In genomic region chrX:120450163-120450562, GRCh38 we compare ENCODE assay signal across 9 cellular contexts. TPM values are rescaled to one million over a fixed set of nuclear protein-coding genes. Genes with fewer than 3 reads are reported as not detected.
DNase-seq lines count a peak whose midpoint lies in the region; ATAC-seq and TF ChIP-seq lines count a peak whose summit lies in the region.
"Had no signal": no experiment of that assay in that cellular context is flagged by ENCODE, and none has a peak within 500 bp of the region (broad histone marks: within the 10 kb centered on the region; RNA-seq: fewer than 3 reads in every experiment).

No MANE protein-coding gene starts in this region.

- H3K9me3 ChIP-seq in gastrocnemius medialis, result no peaks in the 10 kb centered on the region
- no peaks in the 10 kb centered on the region for H3K9me3 ChIP-seq in effector memory CD4-positive, alpha-beta T cell (ENCODE audit: control insufficient read depth, low read length)

- in situ Hi-C loops in gastrocnemius medialis (cut with MboI; ENCODE audit: low sequenced_read_pairs in 4 of 4), result loop anchor here in 3 of 4 donors (10.0 to 25.0 kb wide), 3 partner anchors 85 to 213 kb away; partner anchors contain the start of gene ATP1B4 (in 2 of the 3)

- no peak overlapping the region for H3K4me3 ChIP-seq in gastrocnemius medialis
- no peak overlapping the region for H3K4me3 ChIP-seq in effector memory CD4-positive, alpha-beta T cell (ENCODE audit: insufficient read depth, low read depth, low read length, poor library complexity, severe bottlenecking)

- DNase-seq in NOMO-1 treated with DMSO at 0.1 percent for 48 hours (lab: John Stamatoyannopoulos, UW; ENCODE audit: unreplicated experiment), result peak; percentile 50
- no peak for DNase-seq in NOMO-1 treated with dmso at 0.1 percent for 144 hours (lab: John Stamatoyannopoulos, UW; ENCODE audit: unreplicated experiment)
- peak; percentile 29 for DNase-seq in NAMALWA (ENCODE audit: low spot score)
- DNase-seq in dermis blood vessel endothelial cell, result peak; percentile 22
- DNase-seq in gastrocnemius medialis, result no peak
- no peak for DNase-seq in effector memory CD4-positive, alpha-beta T cell
- no peak for DNase-seq in effector memory CD8-positive, alpha-beta T cell
- DNase-seq in NCI-H1092 treated with DMSO at 0.1 percent for 48 hours (lab: John Stamatoyannopoulos, UW), result no peak
- DNase-seq: SHP77 treated with DMSO at 0.1 percent for 48 hours had no signal

- H3K27me3 Mint-ChIP-seq in effector memory CD8-positive, alpha-beta T cell, result no peaks in the 10 kb centered on the region

- peaks cover 0 to 23% of the 10 kb centered on the region in 2 donors for H3K36me3 ChIP-seq in gastrocnemius medialis
- H3K36me3 ChIP-seq in effector memory CD4-positive, alpha-beta T cell (ENCODE audit: control insufficient read depth, insufficient read depth, low read length), result peaks cover 18% of the 10 kb centered on the region

- H3K36me3 Mint-ChIP-seq in effector memory CD8-positive, alpha-beta T cell (ENCODE audit: insufficient read depth), result peaks cover 37% of the 10 kb centered on the region

- peaks cover 0 to 4% of the 10 kb centered on the region in 2 donors for H3K4me1 Mint-ChIP-seq in effector memory CD8-positive, alpha-beta T cell (ENCODE audit: low read depth in 2 of 2)

- no peaks in the 10 kb centered on the region for H3K9me3 Mint-ChIP-seq in effector memory CD8-positive, alpha-beta T cell

- peaks cover 17% of the 10 kb centered on the region in 2 donors for H3K4me1 ChIP-seq in gastrocnemius medialis
- no peaks in the 10 kb centered on the region for H3K4me1 ChIP-seq in effector memory CD4-positive, alpha-beta T cell (ENCODE audit: control insufficient read depth, insufficient read depth, low read length, poor library complexity, severe bottlenecking)

- H3K27ac Mint-ChIP-seq in effector memory CD8-positive, alpha-beta T cell, result no peak overlapping the region

- no peak for TF ChIP-seq POLR2A in gastrocnemius medialis (IDR thresholded peaks at IDR 0.05)

- H3K27me3 ChIP-seq in gastrocnemius medialis, result no peaks in the 10 kb centered on the region
- H3K27me3 ChIP-seq in effector memory CD4-positive, alpha-beta T cell (replicated peaks; ENCODE audit: control insufficient read depth, insufficient read depth, low read length, poor library complexity, severe bottlenecking), result no peaks in the 10 kb centered on the region

- intact Hi-C loops in gastrocnemius medialis (cut with DNase I; ENCODE audit: low total_unique reads), result no loop called here

- peak overlapping the region in 3 of 4 donors; percentile 6 to 75 (median 73) for H3K27ac ChIP-seq in gastrocnemius medialis
- H3K27ac ChIP-seq in effector memory CD4-positive, alpha-beta T cell (ENCODE audit: insufficient read depth, low read length, poor library complexity, severe bottlenecking), result no peak overlapping the region

- ATAC-seq in gastrocnemius medialis, result peak in 1 of 2 donors; percentile 35
- no peak for ATAC-seq in effector memory CD8-positive, alpha-beta T cell (replicated peaks)

- TF ChIP-seq CTCF in gastrocnemius medialis (IDR thresholded peaks at IDR 0.05 in 4 of 5, conservative IDR thresholded peaks at IDR 0.05 in 1 of 5), result peak in 2 of 5 experiments; percentile 17 to 30

- no peak overlapping the region for H3K4me3 Mint-ChIP-seq in effector memory CD8-positive, alpha-beta T cell

RNA-seq across cellular contexts. Expression of gene LAMP2, which starts 18.9 kb away (rescaled TPM):
- 125 and 139 TPM in 2 replicates for total RNA-seq in dermis blood vessel endothelial cell
- 100 to 1,000 TPM in 3 of 4 donors, 10 to 100 TPM in 1; 70.0 to 112 (median 110) TPM for total RNA-seq in gastrocnemius medialis

Comparison
In these comparisons a context has a peak if more than half of its experiments do, and no peak if none do; other contexts are left out.
1. DNase-seq: peak in NOMO-1 treated with DMSO at 0.1 percent for 48 hours (single experiment), NAMALWA (single experiment) and dermis blood vessel endothelial cell (single experiment); none in NOMO-1 treated with dmso at 0.1 percent for 144 hours (single experiment), gastrocnemius medialis (0 of 2), effector memory CD4-positive, alpha-beta T cell (0 of 3), effector memory CD8-positive, alpha-beta T cell (0 of 3) and NCI-H1092 treated with DMSO at 0.1 percent for 48 hours (single experiment).